8 cellular contexts compared by ENCODE assay signal in genomic region chr6:3456794-3457709, GRCh38. TPM values are rescaled to one million over a fixed set of nuclear protein-coding genes. Genes with fewer than 3 reads are reported as not detected.
DNase-seq lines count a peak whose midpoint lies in the region; ATAC-seq, FAIRE-seq and TF ChIP-seq lines count a peak whose summit lies in the region.

TSS of gene SLC22A23 (minus strand) at chr6:3457050. CDS start at chr6:3456559, 491 bp downstream.

- no peak for FAIRE-seq in GM12878 (lab: Jason Lieb, UNC)

- no peaks in the 10 kb centered on the region for H3K36me3 ChIP-seq in GM12878 (ENCODE audit: control insufficient read depth in 2 of 2, insufficient read depth in 2 of 2, low read length in 1 of 2)
- no peaks in the 10 kb centered on the region for H3K36me3 ChIP-seq in iPS-18a (ENCODE audit: control insufficient read depth, low read depth, low read length)
- H3K36me3 ChIP-seq in skeletal muscle satellite cell (ENCODE audit: insufficient read depth, low read length): no peaks in the 10 kb centered on the region

- 6% methylated on average over 46 of the region's 116 CpGs for WGBS in GM12878 (ENCODE audit: insufficient coverage, insufficient replicate concordance, low lambda C conversion rate, missing lambda C conversion rate)

- peak; percentile 74 for TF ChIP-seq CTCF in LNCAP (IDR thresholded peaks at IDR 0.05)
- TF ChIP-seq CTCF in GM12878 (IDR thresholded peaks at IDR 0.05 in 2 of 3, conservative IDR thresholded peaks at IDR 0.05 in 1 of 3; ENCODE audit: control insufficient read depth in 2 of 3, extremely low read depth in 1 of 3, insufficient read depth in 1 of 3, low read depth in 3 of 3, low read length in 3 of 3): peak; percentile 37 to 65 (median 64); a peak in 5 of 6 replicates

- H4K20me1 ChIP-seq in GM12878 (ENCODE audit: control insufficient read depth, insufficient read depth): no peaks in the 10 kb centered on the region

- peak within 1 kb of the TSS; percentile 17; the same call in 1 of the 2 replicates for H2AFZ ChIP-seq in GM12878 (ENCODE audit: control insufficient read depth, low read depth, low read length)

- BruUV-seq in GM12878 (replicated peaks; lab: Mats Ljungman, UMichigan): no TSS peak

- H3K4me1 Mint-ChIP-seq in T-helper 2 cell treated with Interferon-gamma antibody and Interleukin-4, amounts not matched to agents 5 μg/mL and 100 μg/mL, for 36 hours (ENCODE audit: low read depth): peaks cover 6% of the 10 kb centered on the region

- H3K4me2 ChIP-seq in GM12878 (ENCODE audit: control insufficient read depth, insufficient read depth) (peak within 1 kb of the TSS; percentile 71), skeletal muscle satellite cell (ENCODE audit: low read length) (peak within 1 kb of the TSS; percentile 97)

- H3K27ac ChIP-seq in GM12878 (ENCODE audit: control insufficient read depth, insufficient read depth) (no peak within 1 kb of the TSS), iPS-18a (ENCODE audit: low read length) (no peak within 1 kb of the TSS)

- no peaks in the 10 kb centered on the region for H3K79me2 ChIP-seq in GM12878 (ENCODE audit: control insufficient read depth, insufficient read depth, low read length)

- peak within 1 kb of the TSS; percentile 84 for H3K4me3 Mint-ChIP-seq in T-helper 2 cell treated with Interferon-gamma antibody and Interleukin-4, amounts not matched to agents 5 μg/mL and 100 μg/mL, for 36 hours

- peak within 1 kb of the TSS; percentile 65 for H3K27ac Mint-ChIP-seq in T-helper 2 cell treated with Interferon-gamma antibody and Interleukin-4, amounts not matched to agents 5 μg/mL and 100 μg/mL, for 36 hours

- H3K4me3 ChIP-seq in GM12878 (peak within 1 kb of the TSS; percentile 65; the same call in 1 of the 2 replicates), iPS-18a (ENCODE audit: low read length) (peak within 1 kb of the TSS; percentile 69), skeletal muscle satellite cell (ENCODE audit: low read length) (peak within 1 kb of the TSS; percentile 76)

- SMC1A ChIA-PET in GM12878 (lab: Charles Lee; ENCODE audit: uncharacterized antibody, unreplicated experiment): interaction anchor here (1.0 to 4.4 kb wide), 3 partner anchors 13 to 44 kb away, joined by 3 to 46 read pairs (median 4); no protein-coding TSS in a partner anchor

- RAD21 ChIA-PET in GM12878 (lab: Charles Lee; ENCODE audit: unreplicated experiment): interaction anchor here (0.6 to 1.2 kb wide), 5 partner anchors 22 to 133 kb away, joined by 3 to 6 read pairs (median 4); no protein-coding TSS in a partner anchor

- peak; percentile 50 for TF ChIP-seq RAD21 in GM12878 (IDR thresholded peaks at IDR 0.05; ENCODE audit: insufficient read depth, low read depth, low read length)

- in situ Hi-C loops in GM12878 (cut with MboI): no loop called here

- CTCF ChIA-PET in GM12878 (lab: Yijun Ruan, JAX): interaction anchor here (4.9 kb wide), 1 partner anchor 47 kb away, joined by 55 read pairs; no protein-coding TSS in a partner anchor

- no peak within 1 kb of the TSS for H3K9ac ChIP-seq in GM12878 (ENCODE audit: control insufficient read depth, insufficient read depth, low read length)
- peak within 1 kb of the TSS; percentile 6 for H3K9ac ChIP-seq in iPS-18a (ENCODE audit: low read length)
- H3K9ac ChIP-seq in skeletal muscle satellite cell (ENCODE audit: low read depth, low read length): peak within 1 kb of the TSS; percentile 68

- peaks cover 48% of the 10 kb centered on the region for H3K27me3 Mint-ChIP-seq in T-helper 2 cell treated with Interferon-gamma antibody and Interleukin-4, amounts not matched to agents 5 μg/mL and 100 μg/mL, for 36 hours (ENCODE audit: low read depth)

- no peaks in the 10 kb centered on the region for H3K36me3 Mint-ChIP-seq in T-helper 2 cell treated with Interferon-gamma antibody and Interleukin-4, amounts not matched to agents 5 μg/mL and 100 μg/mL, for 36 hours (ENCODE audit: low read depth)

- H3K4me1 ChIP-seq in GM12878 (ENCODE audit: control insufficient read depth, insufficient read depth, low read length) (no peaks in the 10 kb centered on the region), iPS-18a (ENCODE audit: control insufficient read depth, low read depth, low read length) (peaks cover 37% of the 10 kb centered on the region), skeletal muscle satellite cell (ENCODE audit: control insufficient read depth, insufficient read depth, low read length) (peaks cover 24% of the 10 kb centered on the region)

- intact Hi-C loops in GM12878 (cut with micrococcal nuclease; ENCODE audit: unreplicated experiment): loop anchor here (2.0 to 5.0 kb wide), 2 partner anchors 46 to 275 kb away; no protein-coding TSS in a partner anchor

- no peak for TF ChIP-seq EP300 in GM12878 (IDR thresholded peaks at IDR 0.05; ENCODE audit: borderline replicate concordance in 1 of 2, control insufficient read depth in 1 of 2, low read depth in 2 of 2, low read length in 2 of 2)

- H3K27me3 ChIP-seq in GM12878 (replicated peaks in 1 of 2; ENCODE audit: control insufficient read depth in 2 of 2, insufficient read depth in 2 of 2, low read length in 1 of 2): peaks cover 7 to 11% of the 10 kb centered on the region in 2 experiments; a peak in 3 of 4 replicates
- H3K27me3 ChIP-seq in iPS-18a (ENCODE audit: control insufficient read depth, insufficient read depth, low read length): peaks cover 46% of the 10 kb centered on the region
- peaks cover 43% of the 10 kb centered on the region for H3K27me3 ChIP-seq in skeletal muscle satellite cell (ENCODE audit: control insufficient read depth, insufficient read depth, low read length)

- ATAC-seq in GM12878 (peak; percentile 72), HG03520 (IDR thresholded peaks at IDR 0.05; ENCODE audit: unreplicated experiment) (no peak)

- H3K9me3 ChIP-seq in GM12878 (replicated peaks; ENCODE audit: control insufficient read depth, insufficient read depth, low read length): no peaks in the 10 kb centered on the region
- H3K9me3 ChIP-seq in iPS-18a (ENCODE audit: control insufficient read depth, low read depth, low read length): no peaks in the 10 kb centered on the region
- H3K9me3 ChIP-seq in skeletal muscle satellite cell (replicated peaks; ENCODE audit: low read length): no peaks in the 10 kb centered on the region

- POLR2A ChIA-PET in GM12878 (lab: Charles Lee): interaction anchor here (0.6 kb wide), 1 partner anchor 274 kb away, joined by 3 read pairs; no protein-coding TSS in a partner anchor

- DNase-seq in SKM-1 treated with dmso at 0.1 percent for 144 hours (lab: John Stamatoyannopoulos, UW; ENCODE audit: unreplicated experiment) (peak; percentile 50), SKM-1 (lab: John Stamatoyannopoulos, UW; ENCODE audit: unreplicated experiment) (no peak), GM12878 (ENCODE audit: low read depth, low spot score) (no peak)
- peak; percentile 28 for DNase-seq in T-helper 2 cell treated with Interferon-gamma antibody and Interleukin-4, amounts not matched to agents 5 μg/mL and 100 μg/mL, for 36 hours (ENCODE audit: low spot score)

- TF ChIP-seq POLR2A in GM12878 (IDR thresholded peaks at IDR 0.05; ENCODE audit: low read depth, low read length): no peak

- H3K9me3 Mint-ChIP-seq in T-helper 2 cell treated with Interferon-gamma antibody and Interleukin-4, amounts not matched to agents 5 μg/mL and 100 μg/mL, for 36 hours: no peaks in the 10 kb centered on the region

TF ChIP-seq in GM12878, 131 proteins besides CTCF, POLR2A, EP300 and RAD21 (continues in another document):
- TF ChIP-seq DPF2 (IDR thresholded peaks at IDR 0.05): 0 out of 2 replicates have a peak, but pooled peaks have one; percentile 40
- peak; percentile 84 for TF ChIP-seq TCF12 (IDR thresholded peaks at IDR 0.05; ENCODE audit: low read depth, low read length)
- peak; percentile 95; the same call in 1 of the 2 replicates for TF ChIP-seq NFXL1 (IDR thresholded peaks at IDR 0.05; ENCODE audit: borderline replicate concordance)
- TF ChIP-seq TCF3 (IDR thresholded peaks at IDR 0.05; ENCODE audit: borderline replicate concordance, insufficient read depth, low read depth, low read length): peak; percentile 80; the same call in 1 of the 2 replicates
- TF ChIP-seq SKIL (IDR thresholded peaks at IDR 0.05; ENCODE audit: low read depth, poor library complexity, severe bottlenecking): no peak
- TF ChIP-seq BHLHE40 (IDR thresholded peaks at IDR 0.05; ENCODE audit: borderline replicate concordance in 1 of 2, low read depth in 2 of 2, low read length in 1 of 2): peak; percentile 71 to 87; a peak in 3 of 4 replicates
- TF ChIP-seq GATAD2B (conservative IDR thresholded peaks at IDR 0.05; ENCODE audit: low read depth): no peak

RNA-seq across cellular contexts. Expression of gene SLC22A23, which starts in this region (rescaled TPM):
- 117 and 146 TPM in 2 replicates for total RNA-seq in GM12878 (2013; cell fraction: nucleolus; rRNA removed)
- total RNA-seq in GM12878 (2014; rRNA removed) (1.7 and 1.9 TPM in 2 replicates), GM12878 (2014; rRNA removed; fragmentation: Illumina TruSeq; extraction: Trizol) (0.67 and 0.88 TPM in 2 replicates), GM12878 (2021) (2.4 and 3.0 TPM in 2 replicates)
- 0.80 TPM for polyA plus RNA-seq in GM12878 (2011; ENCODE audit: low read depth)
- polyA plus RNA-seq in GM12878 (2011; rRNA removed) (0.14 and 0.42 TPM in 2 replicates), GM12878 (2014; fragmentation: Illumina TruSeq; extraction: Trizol) (0.33 and 0.94 TPM in 2 replicates), GM12878 (2014; fragmentation: Nextera tagmentation; extraction: Ambion mirVana) (under 1 TPM; 0.20 to 0.24 TPM), GM12878 (2014; rRNA removed) (1.1 and 1.4 TPM in 2 replicates), GM12878 (2016; fragmentation: Nextera tagmentation; extraction: Ambion mirVana) (under 1 TPM; 0.55 to 0.81 TPM)
- 0.52 and 0.57 TPM in 2 replicates for polyA plus RNA-seq in GM12878 (2011; cell fraction: cytosol; rRNA removed)
- 1.6 and 1.9 TPM in 2 replicates for polyA plus RNA-seq in GM12878 (2011; cell fraction: nucleus; rRNA removed)
- polyA plus RNA-seq in GM12878 (2012): 1.1 and 1.5 TPM in 2 replicates
- 1.0 and 1.3 TPM in 2 replicates for polyA minus RNA-seq in GM12878 (2011; rRNA and poly(A)+ RNA removed)
- not detected in 2 replicates for polyA minus RNA-seq in GM12878 (2011; cell fraction: cytosol; rRNA and poly(A)+ RNA removed)
- 2.2 and 2.7 TPM in 2 replicates for polyA minus RNA-seq in GM12878 (2011; cell fraction: nucleus; rRNA and poly(A)+ RNA removed)
- 6.6 and 7.9 TPM in 2 replicates for total RNA-seq in skeletal muscle satellite cell (2012; rRNA removed)

Comparison
In these comparisons a context has a peak if more than half of its experiments do, and no peak if none do; other contexts are left out.
1. DNase-seq: peak in SKM-1 treated with dmso at 0.1 percent for 144 hours (single experiment) and T-helper 2 cell treated with Interferon-gamma antibody and Interleukin-4, amounts not matched to agents 5 μg/mL and 100 μg/mL, for 36 hours (single experiment); none in SKM-1 (single experiment) and GM12878 (single experiment).
2. Peak in every context shown above with its lines, with median percentiles within 50 percentile points of each other: H3K4me3 ChIP-seq.